ENCODE assay signal across 10 cellular contexts in genomic region chr7:16648551-16648950, GRCh38. TPM values are rescaled to one million over a fixed set of nuclear protein-coding genes. Genes with fewer than 3 reads are reported as not detected.
A peak's percentile ranks its signal among the peaks of the same experiment; 100 is the strongest.
DNase-seq lines count a peak whose midpoint lies in the region; ATAC-seq, FAIRE-seq and TF ChIP-seq lines count a peak whose summit lies in the region.
"Had no signal": no experiment of that assay in that cellular context is flagged by ENCODE, and none has a peak within 500 bp of the region (broad histone marks: within the 10 kb centered on the region; RNA-seq: fewer than 3 reads in every experiment).

No MANE protein-coding gene starts in this region.

- H3K27me3 ChIP-seq in HepG2 (ENCODE audit: control insufficient read depth in 1 of 2, insufficient read depth in 2 of 2, low read length in 2 of 2) (no peaks in the 10 kb centered on the region; a peak in 1 of 5 replicates), right lobe of liver (no peaks in the 10 kb centered on the region), RWPE2 (ENCODE audit: insufficient read depth, poor library complexity, severe bottlenecking) (no peaks in the 10 kb centered on the region)

- CTCF ChIA-PET in HepG2 (lab: Yijun Ruan, JAX; ENCODE audit: low intra/inter-chr PET ratio, low total read pairs) = no interaction called here

- no peaks in the 10 kb centered on the region for H3K36me3 Mint-ChIP-seq in glutamatergic neuron (ENCODE audit: unreplicated experiment)

- H2AFZ ChIP-seq in HepG2 (ENCODE audit: low read length) = no peak overlapping the region

- peaks cover 9% of the 10 kb centered on the region for H3K27me3 Mint-ChIP-seq in glutamatergic neuron (ENCODE audit: unreplicated experiment)

- ATAC-seq in HepG2 (peak; percentile 17; the same call in 2 of the 3 replicates), right lobe of liver (no peak), RWPE2 (ENCODE audit: low read depth) (no peak)
- ATAC-seq: lower lobe of right lung had no signal

- peak overlapping the region; percentile 20 for H3K9ac ChIP-seq in HepG2 (ENCODE audit: insufficient read depth, low read depth, low read length)

- H3K4me3 ChIP-seq in HepG2 (replicated peaks in 1 of 3; ENCODE audit: insufficient read depth in 1 of 3, low read depth in 2 of 3, low read length in 3 of 3) (peak overlapping the region; percentile 13 to 41 (median 27); a peak in 3 of 6 replicates), right lobe of liver (no peak overlapping the region), RWPE2 (ENCODE audit: severe bottlenecking) (no peak overlapping the region)
- H3K4me3 ChIP-seq: lower lobe of right lung had no signal

- peaks cover 12% of the 10 kb centered on the region for H3K9me3 Mint-ChIP-seq in glutamatergic neuron (ENCODE audit: unreplicated experiment)

- peak overlapping the region; percentile 10 for H3K27ac Mint-ChIP-seq in glutamatergic neuron (ENCODE audit: unreplicated experiment)

- H3K36me3 ChIP-seq in HepG2 (replicated peaks in 1 of 2; ENCODE audit: control insufficient read depth in 1 of 2, insufficient read depth in 2 of 2, low read length in 2 of 2) = no peaks in the 10 kb centered on the region
- H3K36me3 ChIP-seq in right lobe of liver = no peaks in the 10 kb centered on the region
- no peaks in the 10 kb centered on the region; the same call in 1 of the 2 replicates for H3K36me3 ChIP-seq in RWPE2 (ENCODE audit: low read depth)
- H3K36me3 ChIP-seq: lower lobe of right lung had no signal

- POLR2A ChIA-PET in HepG2 (lab: Yijun Ruan, JAX) = no interaction called here

- H3K79me2 ChIP-seq in HepG2 (ENCODE audit: insufficient read depth, low read length) = peaks cover 82% of the 10 kb centered on the region

- intact Hi-C loops in HepG2 (cut with micrococcal nuclease; ENCODE audit: unreplicated experiment) = no loop called here
- intact Hi-C loops in right lobe of liver (cut with DNase I) = no loop called here

- no TSS peak for BruUV-seq in HepG2 (replicated peaks; lab: Mats Ljungman, UMichigan)

- peak overlapping the region; percentile 72 for H3K4me3 Mint-ChIP-seq in glutamatergic neuron (ENCODE audit: unreplicated experiment)

- peak overlapping the region; percentile 38 for H3K27ac ChIP-seq in HepG2 (ENCODE audit: extremely low read length, insufficient read depth, low read length)
- H3K27ac ChIP-seq in right lobe of liver = no peak overlapping the region
- peak overlapping the region; percentile 32 for H3K27ac ChIP-seq in RWPE2 (ENCODE audit: poor library complexity, severe bottlenecking)
- H3K27ac ChIP-seq: lower lobe of right lung had no signal

- peaks cover 26% of the 10 kb centered on the region for H4K20me1 ChIP-seq in HepG2 (ENCODE audit: insufficient read depth, low read length)

- 0% methylated on average over 1 of the region's 1 CpG for WGBS in HepG2 (ENCODE audit: low lambda C conversion rate)
- 70% methylated on average over 1 of the region's 1 CpG for WGBS in right lobe of liver (ENCODE audit: insufficient coverage, low coverage, low lambda C conversion rate, missing lambda C conversion rate)

- no peak for TF ChIP-seq CTCF in HepG2 (CRISPR knock-in tag; IDR thresholded peaks at IDR 0.05)
- TF ChIP-seq CTCF in right lobe of liver (IDR thresholded peaks at IDR 0.05) = no peak
- no peak for TF ChIP-seq CTCF in RWPE2 (IDR thresholded peaks at IDR 0.05; ENCODE audit: poor library complexity, severe bottlenecking)
- TF ChIP-seq CTCF in glutamatergic neuron (IDR thresholded peaks at IDR 0.05; ENCODE audit: partially characterized antibody, unreplicated experiment) = no peak

- H3K4me1 ChIP-seq in HepG2 (ENCODE audit: insufficient read depth, low read length) = peaks cover 66% of the 10 kb centered on the region
- peaks cover 0 to 8% (median 4%) of the 10 kb centered on the region in 4 donors for H3K4me1 ChIP-seq in right lobe of liver
- peaks cover 54% of the 10 kb centered on the region for H3K4me1 ChIP-seq in RWPE2 (ENCODE audit: insufficient read depth, poor library complexity, severe bottlenecking)

- no peak for TF ChIP-seq RAD21 in HepG2 (CRISPR knock-in tag; IDR thresholded peaks at IDR 0.05)

- TF ChIP-seq POLR2A in HepG2 (IDR thresholded peaks at IDR 0.05; ENCODE audit: insufficient read depth in 1 of 2, low read depth in 2 of 2, low read length in 2 of 2) (no peak), right lobe of liver (IDR thresholded peaks at IDR 0.05) (no peak)

- peak overlapping the region; percentile 79 for H3K4me2 ChIP-seq in HepG2 (ENCODE audit: low read depth, low read length)

- in situ Hi-C loops in HepG2 (cut with HindIII; ENCODE audit: extremely low pct_ligation_motif_present, low pct_unique_long_range_greater_than_20kb) = no loop called here

- H3K9me3 ChIP-seq in HepG2 (ENCODE audit: low read length) (no peaks in the 10 kb centered on the region), right lobe of liver (no peaks in the 10 kb centered on the region), RWPE2 (ENCODE audit: severe bottlenecking) (no peaks in the 10 kb centered on the region)
- H3K9me3 ChIP-seq: lower lobe of right lung had no signal

- FAIRE-seq in HepG2 (lab: Jason Lieb, UNC) = no peak

- peaks cover 36% of the 10 kb centered on the region for H3K4me1 Mint-ChIP-seq in glutamatergic neuron (ENCODE audit: low read depth, unreplicated experiment)

- DNase-seq in HepG2 (ENCODE audit: low spot score) = peak; percentile 23
- DNase-seq in right lobe of liver = no peak
- DNase-seq in RWPE2 (ENCODE audit: low spot score) = no peak
- DNase-seq in glutamatergic neuron = no peak
- no peak for DNase-seq in stimulated activated CD4-positive, alpha-beta T cell treated with anti-CD3 and anti-CD28 coated beads, Interleukin-4, amount 100 ng/mL, for 4 hours
- no peak for DNase-seq in HuH-7 (ENCODE audit: low spot score)
- no peak for DNase-seq in AML-193 (lab: John Stamatoyannopoulos, UW)
- DNase-seq in amygdala (lab: John Stamatoyannopoulos, UW) = no peak
- DNase-seq: lower lobe of right lung; stimulated activated CD4-positive, alpha-beta T cell treated with anti-CD3 and anti-CD28 coated beads, Interleukin-2, amount 100 ng/mL, for 24 hours had no signal

- TF ChIP-seq EP300 in HepG2 (IDR thresholded peaks at IDR 0.05; ENCODE audit: low read depth in 2 of 2, low read length in 2 of 2) = no peak
- no peak for TF ChIP-seq EP300 in HepG2 (CRISPR knock-in tag; IDR thresholded peaks at IDR 0.05; ENCODE audit: borderline replicate concordance)

TF ChIP-seq in HepG2, 621 proteins besides CTCF, POLR2A, EP300 and RAD21 (continues in another document):
- TF ChIP-seq CEBPB (IDR thresholded peaks at IDR 0.05; ENCODE audit: borderline replicate concordance, low read depth, low read length) = no peak
- peak; percentile 56 for TF ChIP-seq POGZ (CRISPR knock-in tag; IDR thresholded peaks at IDR 0.05)

RNA-seq across cellular contexts. Expression of gene BZW2, which starts 2.6 kb away (rescaled TPM):
- total RNA-seq in HepG2 (2016; rRNA removed; fragmentation: Illumina TruSeq; extraction: Trizol) (95.2 and 111 TPM in 2 replicates), right lobe of liver (10 to 100 TPM in 5 of 6 experiments, 1 to 10 TPM in 1; 9.6 to 25.3 (median 12.1) TPM), glutamatergic neuron (ENCODE audit: unreplicated experiment) (86.7 TPM)
- total RNA-seq in HepG2 (2016; cell fraction: cytosol; rRNA removed; fragmentation: Illumina TruSeq; extraction: Trizol; ENCODE audit: low read depth) = 24.6 and 26.3 TPM in 2 replicates
- 91.8 and 119 TPM in 2 replicates for total RNA-seq in HepG2 (2016; cell fraction: insoluble cytoplasmic fraction; rRNA removed; fragmentation: Illumina TruSeq; extraction: Trizol)
- 43.6 and 54.1 TPM in 2 replicates for total RNA-seq in HepG2 (2016; cell fraction: membrane; rRNA removed; fragmentation: Illumina TruSeq; extraction: Trizol)
- 59.6 and 61.1 TPM in 2 replicates for total RNA-seq in HepG2 (2016; cell fraction: nucleus; rRNA removed; fragmentation: Illumina TruSeq; extraction: Trizol)
- polyA plus RNA-seq in HepG2 (2011; rRNA removed) = 18.9 and 21.8 TPM in 2 replicates
- polyA plus RNA-seq in HepG2 (2011; cell fraction: cytosol; rRNA removed) = 15.7 and 20.2 TPM in 2 replicates
- polyA plus RNA-seq in HepG2 (2011; cell fraction: nucleus; rRNA removed) = 10.2 and 13.5 TPM in 2 replicates
- polyA plus RNA-seq in HepG2 (2012) = 41.3 and 44.8 TPM in 2 replicates
- polyA plus RNA-seq in HepG2 (2016; cell fraction: cytosol; fragmentation: Illumina TruSeq; extraction: Trizol; ENCODE audit: low read depth) = 18.9 and 19.3 TPM in 2 replicates
- 110 and 116 TPM in 2 replicates for polyA plus RNA-seq in HepG2 (2016; cell fraction: insoluble cytoplasmic fraction; fragmentation: Illumina TruSeq; extraction: Trizol; ENCODE audit: low read depth)
- polyA plus RNA-seq in HepG2 (2016; cell fraction: membrane; fragmentation: Illumina TruSeq; extraction: Trizol; ENCODE audit: low read depth) = 35.7 and 40.4 TPM in 2 replicates
- 70.6 and 75.4 TPM in 2 replicates for polyA plus RNA-seq in HepG2 (2016; cell fraction: nucleus; fragmentation: Illumina TruSeq; extraction: Trizol; ENCODE audit: insufficient read depth, low read depth)
- polyA minus RNA-seq in HepG2 (2011; rRNA and poly(A)+ RNA removed; ENCODE audit: low replicate concordance) = 13.7 and 46.5 TPM in 2 replicates
- polyA minus RNA-seq in HepG2 (2011; cell fraction: cytosol; rRNA and poly(A)+ RNA removed) = 18.9 and 20.9 TPM in 2 replicates
- polyA minus RNA-seq in HepG2 (2011; cell fraction: nucleus; rRNA and poly(A)+ RNA removed) = 16.3 and 16.4 TPM in 2 replicates

RNA-seq across cellular contexts. Expression of gene ANKMY2, which starts 3.0 kb away (rescaled TPM):
- total RNA-seq in HepG2 (2016; rRNA removed; fragmentation: Illumina TruSeq; extraction: Trizol) (21.6 and 32.0 TPM in 2 replicates), right lobe of liver (1 to 10 TPM; 4.2 to 7.1 (median 4.7) TPM), glutamatergic neuron (ENCODE audit: unreplicated experiment) (9.4 TPM)
- total RNA-seq in HepG2 (2016; cell fraction: cytosol; rRNA removed; fragmentation: Illumina TruSeq; extraction: Trizol; ENCODE audit: low read depth) = 3.9 and 4.5 TPM in 2 replicates
- total RNA-seq in HepG2 (2016; cell fraction: insoluble cytoplasmic fraction; rRNA removed; fragmentation: Illumina TruSeq; extraction: Trizol) = 24.4 and 33.4 TPM in 2 replicates
- total RNA-seq in HepG2 (2016; cell fraction: membrane; rRNA removed; fragmentation: Illumina TruSeq; extraction: Trizol) = 7.4 and 9.7 TPM in 2 replicates
- total RNA-seq in HepG2 (2016; cell fraction: nucleus; rRNA removed; fragmentation: Illumina TruSeq; extraction: Trizol) = 21.8 and 22.0 TPM in 2 replicates
- 11.1 and 12.2 TPM in 2 replicates for polyA plus RNA-seq in HepG2 (2011; rRNA removed)
- polyA plus RNA-seq in HepG2 (2011; cell fraction: cytosol; rRNA removed) = 6.9 and 9.6 TPM in 2 replicates
- polyA plus RNA-seq in HepG2 (2011; cell fraction: nucleus; rRNA removed) = 15.2 and 29.4 TPM in 2 replicates
- polyA plus RNA-seq in HepG2 (2012) = 8.1 and 11.2 TPM in 2 replicates
- 2.0 and 2.3 TPM in 2 replicates for polyA plus RNA-seq in HepG2 (2016; cell fraction: cytosol; fragmentation: Illumina TruSeq; extraction: Trizol; ENCODE audit: low read depth)
- polyA plus RNA-seq in HepG2 (2016; cell fraction: insoluble cytoplasmic fraction; fragmentation: Illumina TruSeq; extraction: Trizol; ENCODE audit: low read depth) = 24.1 and 25.7 TPM in 2 replicates
- 3.7 and 4.4 TPM in 2 replicates for polyA plus RNA-seq in HepG2 (2016; cell fraction: membrane; fragmentation: Illumina TruSeq; extraction: Trizol; ENCODE audit: low read depth)
- polyA plus RNA-seq in HepG2 (2016; cell fraction: nucleus; fragmentation: Illumina TruSeq; extraction: Trizol; ENCODE audit: insufficient read depth, low read depth) = 21.6 and 21.7 TPM in 2 replicates
- 5.6 and 11.4 TPM in 2 replicates for polyA minus RNA-seq in HepG2 (2011; rRNA and poly(A)+ RNA removed; ENCODE audit: low replicate concordance)
- 5.4 and 6.8 TPM in 2 replicates for polyA minus RNA-seq in HepG2 (2011; cell fraction: cytosol; rRNA and poly(A)+ RNA removed)
- polyA minus RNA-seq in HepG2 (2011; cell fraction: nucleus; rRNA and poly(A)+ RNA removed) = 25.9 and 29.4 TPM in 2 replicates

Comparison
In these comparisons a context has a peak if more than half of its experiments do, and no peak if none do; other contexts are left out.
1. H3K27ac ChIP-seq: peak in HepG2 (single experiment) and RWPE2 (single experiment); none in right lobe of liver (0 of 3).
2. H3K4me3 ChIP-seq: peak in HepG2 (3 of 3); none in right lobe of liver (0 of 3) and RWPE2 (single experiment).